8 cellular contexts compared by ENCODE assay signal in the genomic region with DNA sequence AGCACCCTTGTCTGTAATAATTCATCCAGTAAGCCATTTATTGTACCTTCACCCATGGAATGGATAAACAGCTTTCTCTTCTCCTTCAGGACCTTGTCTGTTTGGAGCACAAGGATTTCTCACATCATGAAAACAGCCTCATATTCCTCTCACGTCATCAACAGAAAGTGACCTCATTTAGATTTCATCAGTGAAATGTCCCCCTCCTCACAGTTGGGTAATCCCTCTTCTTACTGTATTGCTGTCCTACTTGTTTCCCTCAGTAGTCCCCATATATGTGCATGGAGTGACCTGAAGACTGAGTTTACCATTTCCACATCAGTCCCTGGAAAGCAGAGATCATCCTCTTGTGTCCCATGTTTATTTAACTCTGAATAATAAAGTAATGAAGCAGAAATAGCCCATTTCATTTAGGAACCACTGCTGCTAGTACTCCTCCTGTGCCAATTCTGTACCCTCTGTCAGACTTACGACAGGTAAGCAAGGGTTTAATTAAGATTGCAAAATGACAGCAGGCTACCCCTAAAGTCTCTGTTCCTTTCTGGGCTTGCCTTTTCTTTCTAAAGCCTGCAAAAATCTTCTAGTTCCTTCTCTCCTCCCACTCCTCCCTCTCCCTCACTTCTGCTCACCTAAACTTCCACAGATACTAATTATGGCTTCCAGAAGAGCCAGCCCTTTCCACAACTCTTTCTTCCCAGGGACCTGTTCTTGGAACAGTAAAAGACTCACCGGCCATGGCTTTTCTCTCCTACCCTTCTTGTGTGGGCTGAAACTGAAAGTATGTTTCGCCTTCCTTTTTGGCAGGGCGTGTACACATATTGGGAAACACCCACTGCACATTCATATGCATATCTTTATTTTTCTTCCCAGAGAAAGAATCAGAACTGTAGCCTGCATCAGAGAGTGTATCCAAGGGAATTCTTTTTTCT. TPM values are rescaled to one million over a fixed set of nuclear protein-coding genes. Genes with fewer than 3 reads are reported as not detected.
DNase-seq lines count a peak whose midpoint lies in the region; ATAC-seq and TF ChIP-seq lines count a peak whose summit lies in the region.
"Not testable (repeated sequence)": the region's sequence is repeated elsewhere in the genome, so short reads cannot be mapped to it uniquely, and the experiment has no call there.

Gene CARD16 (minus strand): TSS at position 774 of the 929 bp plus-strand sequence. CDS start 38 bp downstream, at position 736.

- H3K27ac Mint-ChIP-seq in activated naive CD4-positive, alpha-beta T cell treated with anti-CD3 and anti-CD28 coated beads for 36 hours, result peak within 1 kb of the TSS; percentile 82
- peak within 1 kb of the TSS; percentile 83 to 94 for H3K27ac Mint-ChIP-seq in natural killer cell treated with Interleukin-12 subunit alpha and Interleukin-12 subunit beta and Interleukin-15 and Interleukin-18, amount 100 ng/mL, for 72 hours

- H3K4me3 ChIP-seq in fibroblast of mammary gland (ENCODE audit: control insufficient read depth, low read depth, low read length) (peak within 1 kb of the TSS; percentile 1), suprapubic skin (peak within 1 kb of the TSS; percentile 41)

- not testable (repeated sequence) for H3K27me3 ChIP-seq in suprapubic skin

- H3K9me3 ChIP-seq in suprapubic skin, result not testable (repeated sequence)

- peaks cover 46% of the 10 kb centered on the region for H3K4me1 Mint-ChIP-seq in activated naive CD4-positive, alpha-beta T cell treated with anti-CD3 and anti-CD28 coated beads for 36 hours (ENCODE audit: low read depth)
- H3K4me1 Mint-ChIP-seq in natural killer cell treated with Interleukin-12 subunit alpha and Interleukin-12 subunit beta and Interleukin-15 and Interleukin-18, amount 100 ng/mL, for 72 hours (ENCODE audit: low read depth in 2 of 2), result peaks cover 41 to 52% of the 10 kb centered on the region in 2 donors

- not testable (repeated sequence) for TF ChIP-seq POLR2A in suprapubic skin (IDR thresholded peaks at IDR 0.05)

- not testable (repeated sequence) for TF ChIP-seq CTCF in fibroblast of mammary gland (conservative IDR thresholded peaks at IDR 0.05; ENCODE audit: control insufficient read depth, insufficient read depth, low read depth, low read length); suprapubic skin (IDR thresholded peaks at IDR 0.05)

- not testable (repeated sequence) for H3K36me3 ChIP-seq in suprapubic skin

- peak within 1 kb of the TSS; percentile 50 for H3K27ac ChIP-seq in suprapubic skin

- not testable (repeated sequence) for H3K27me3 Mint-ChIP-seq in activated naive CD4-positive, alpha-beta T cell treated with anti-CD3 and anti-CD28 coated beads for 36 hours (ENCODE audit: low read depth); natural killer cell treated with Interleukin-12 subunit alpha and Interleukin-12 subunit beta and Interleukin-15 and Interleukin-18, amount 100 ng/mL, for 72 hours

- not testable (repeated sequence) for H3K36me3 Mint-ChIP-seq in activated naive CD4-positive, alpha-beta T cell treated with anti-CD3 and anti-CD28 coated beads for 36 hours (ENCODE audit: low read depth)
- peaks cover 17% of the 10 kb centered on the region for H3K36me3 Mint-ChIP-seq in natural killer cell treated with Interleukin-12 subunit alpha and Interleukin-12 subunit beta and Interleukin-15 and Interleukin-18, amount 100 ng/mL, for 72 hours

- H3K4me3 Mint-ChIP-seq in activated naive CD4-positive, alpha-beta T cell treated with anti-CD3 and anti-CD28 coated beads for 36 hours, result peak within 1 kb of the TSS; percentile 83
- H3K4me3 Mint-ChIP-seq in natural killer cell treated with Interleukin-12 subunit alpha and Interleukin-12 subunit beta and Interleukin-15 and Interleukin-18, amount 100 ng/mL, for 72 hours, result peak within 1 kb of the TSS; percentile 89

- peak; percentile 100 for ATAC-seq in GM21423 (IDR thresholded peaks at IDR 0.05; ENCODE audit: unreplicated experiment)
- peak; percentile 98 for ATAC-seq in HG03342 (IDR thresholded peaks at IDR 0.05; ENCODE audit: unreplicated experiment)
- ATAC-seq in natural killer cell treated with Interleukin-12 subunit alpha and Interleukin-12 subunit beta and Interleukin-15 and Interleukin-18, amount 100 ng/mL, for 72 hours, result peak; percentile 90 to 93

- intact Hi-C loops in activated naive CD4-positive, alpha-beta T cell treated with anti-CD3 and anti-CD28 coated beads for 36 hours (cut with micrococcal nuclease), result loop anchor here (1.0 to 10.0 kb wide), 6 partner anchors 10 to 1030 kb away; partner anchors contain the start of genes AASDHPPT, CASP1, CASP4 and KBTBD3

- CTCF ChIA-PET in activated naive CD4-positive, alpha-beta T cell treated with anti-CD3 and anti-CD28 coated beads for 36 hours (lab: Charles Lee), result interaction anchor here (1.1 kb wide), 1 partner anchor 9 kb away, joined by 3 read pairs; the partner anchor contains the start of gene CASP1

- 14% methylated on average over 5 of the region's 5 CpGs for WGBS in suprapubic skin

- peak; percentile 36 for DNase-seq in GM04504 (ENCODE audit: low read depth)
- peak; percentile 42 for DNase-seq in SIG-M5 treated with dmso at 0.1 percent for 504 hours (lab: John Stamatoyannopoulos, UW; ENCODE audit: unreplicated experiment)
- peak; percentile 64 for DNase-seq in activated naive CD4-positive, alpha-beta T cell treated with anti-CD3 and anti-CD28 coated beads for 36 hours
- DNase-seq in fibroblast of mammary gland (ENCODE audit: low read depth), result peak; percentile 73
- DNase-seq in natural killer cell treated with Interleukin-12 subunit alpha and Interleukin-12 subunit beta and Interleukin-15 and Interleukin-18, amount 100 ng/mL, for 72 hours (ENCODE audit: low spot score), result peak; percentile 72
- DNase-seq in suprapubic skin (ENCODE audit: low spot score in 2 of 2), result peak in 1 of 2 donors; percentile 62

- H3K9me3 Mint-ChIP-seq in activated naive CD4-positive, alpha-beta T cell treated with anti-CD3 and anti-CD28 coated beads for 36 hours; natural killer cell treated with Interleukin-12 subunit alpha and Interleukin-12 subunit beta and Interleukin-15 and Interleukin-18, amount 100 ng/mL, for 72 hours: not testable (repeated sequence)

- peaks cover 30% of the 10 kb centered on the region for H3K4me1 ChIP-seq in suprapubic skin

- not testable (repeated sequence) for TF ChIP-seq EP300 in suprapubic skin (IDR thresholded peaks at IDR 0.05)

RNA-seq across cellular contexts. Expression of gene CARD16, which starts in this region (rescaled TPM):
- 10 to 100 TPM in 1 of 2 experiments, 1 to 10 TPM in 1; 9.5 to 10.9 TPM for total RNA-seq in activated naive CD4-positive, alpha-beta T cell treated with anti-CD3 and anti-CD28 coated beads for 36 hours
- total RNA-seq in natural killer cell treated with Interleukin-12 subunit alpha and Interleukin-12 subunit beta and Interleukin-15 and Interleukin-18, amount 100 ng/mL, for 72 hours, result 10 to 100 TPM; 17.1 to 58.3 TPM
- total RNA-seq in suprapubic skin, result 1 to 10 TPM; 1.6 to 9.0 (median 3.5) TPM
